ENCODE assay signal across 8 cellular contexts in genomic region chr7:29878081-29878688, GRCh38.
DNase-seq lines count a peak whose midpoint lies in the region; ATAC-seq and TF ChIP-seq lines count a peak whose summit lies in the region.

No MANE protein-coding gene starts in this region.

- H3K36me3 ChIP-seq in adipocyte (ENCODE audit: control insufficient read depth, insufficient read depth, low read length, severe bottlenecking) (no peaks in the 10 kb centered on the region), kidney epithelial cell (ENCODE audit: control insufficient read depth, insufficient read depth, low read length) (no peaks in the 10 kb centered on the region)

- ATAC-seq in GM18498 (IDR thresholded peaks at IDR 0.05; ENCODE audit: unreplicated experiment), result no peak

- H3K27me3 ChIP-seq in adipocyte (replicated peaks; ENCODE audit: control insufficient read depth, insufficient read depth, low read length) (no peaks in the 10 kb centered on the region), kidney epithelial cell (ENCODE audit: control insufficient read depth, insufficient read depth, low read length) (peaks cover 3% of the 10 kb centered on the region)

- in situ Hi-C loops in ACHN (cut with HindIII; ENCODE audit: low pct_ligation_motif_present, low pct_unique_long_range_greater_than_20kb, low sequenced_read_pairs), result no loop called here

- DNase-seq in ACHN, result peak; percentile 67
- peak; percentile 50 for DNase-seq in DMS79 treated with DMSO at 0.1 percent for 48 hours (lab: John Stamatoyannopoulos, UW)
- peak; percentile 19 for DNase-seq in NCI-H128 (lab: John Stamatoyannopoulos, UW; ENCODE audit: unreplicated experiment)
- peak; percentile 59 for DNase-seq in adipocyte (ENCODE audit: low read depth)
- DNase-seq in kidney epithelial cell (ENCODE audit: low read depth), result no peak
- no peak for DNase-seq in inferior parietal cortex (ENCODE audit: extremely low spot score)
- no peak for DNase-seq in activated CD4-positive, CD25-positive, alpha-beta regulatory T cell (lab: John Stamatoyannopoulos, UW)

- TF ChIP-seq CTCF in kidney epithelial cell (IDR thresholded peaks at IDR 0.05; ENCODE audit: insufficient read depth, low read length, poor library complexity, severe bottlenecking), result peak; percentile 60

- no peaks in the 10 kb centered on the region for H3K9me3 ChIP-seq in adipocyte (ENCODE audit: control insufficient read depth, low read length)

- no peak overlapping the region for H3K9ac ChIP-seq in adipocyte (ENCODE audit: low read length)

- H3K4me1 ChIP-seq in adipocyte (ENCODE audit: control insufficient read depth, insufficient read depth, low read length), result peaks cover 5% of the 10 kb centered on the region

- H3K4me3 ChIP-seq in adipocyte (ENCODE audit: low read length), result no peak overlapping the region
- H3K4me3 ChIP-seq in kidney epithelial cell (ENCODE audit: low read depth, low read length), result no peak overlapping the region

Comparison
In these comparisons a context has a peak if more than half of its experiments do, and no peak if none do; other contexts are left out.
1. DNase-seq: peak in ACHN (single experiment), DMS79 treated with DMSO at 0.1 percent for 48 hours (single experiment), NCI-H128 (single experiment) and adipocyte (single experiment); none in kidney epithelial cell (single experiment), inferior parietal cortex (single experiment) and activated CD4-positive, CD25-positive, alpha-beta regulatory T cell (0 of 4).